In genomic region chr4:55729306-55730142, GRCh38 we compare ENCODE assay signal across 1 cellular context.
TF ChIP-seq lines count a peak whose summit lies in the region.

No MANE protein-coding gene starts in this region.

TF ChIP-seq in GM23338, 12 proteins besides CTCF, POLR2A, EP300 and RAD21 (continued from another document):
- TF ChIP-seq ETS1 (IDR thresholded peaks at IDR 0.05) = no peak
- TF ChIP-seq ZNF462 (CRISPR knock-in tag; IDR thresholded peaks at IDR 0.05) = no peak
- no peak for TF ChIP-seq ZNF114 (CRISPR knock-in tag; IDR thresholded peaks at IDR 0.05)
- no peak for TF ChIP-seq EZH2phosphoT487 (IDR thresholded peaks at IDR 0.05; ENCODE audit: unreplicated experiment)
- no peak for TF ChIP-seq ZNF331 (CRISPR knock-in tag; IDR thresholded peaks at IDR 0.05; ENCODE audit: low read depth)
- TF ChIP-seq JUNB (IDR thresholded peaks at IDR 0.05; ENCODE audit: unreplicated experiment) = no peak
- no peak for TF ChIP-seq CREB1 (CRISPR knock-in tag; IDR thresholded peaks at IDR 0.05; ENCODE audit: low read depth)
TF ChIP-seq in GM23338: peak in this region for 0.
